Comparison of ENCODE assay signal across 13 cellular contexts in genomic region chrX:119763175-119763574, GRCh38. TPM values are rescaled to one million over a fixed set of nuclear protein-coding genes. Genes with fewer than 3 reads are reported as not detected.
A peak's percentile ranks its signal among the peaks of the same experiment; 100 is the strongest.
DNase-seq lines count a peak whose midpoint lies in the region; ATAC-seq and TF ChIP-seq lines count a peak whose summit lies in the region.
"Had no signal": no experiment of that assay in that cellular context is flagged by ENCODE, and none has a peak within 500 bp of the region (broad histone marks: within the 10 kb centered on the region; RNA-seq: fewer than 3 reads in every experiment).

No MANE protein-coding gene starts in this region.

- H3K36me3 Mint-ChIP-seq in activated CD8-positive, alpha-beta T cell treated with anti-CD3 and anti-CD28 coated beads, Interleukin-2, amount 10 ng/mL, durations not matched to agents 7 days and 5 days (ENCODE audit: low read depth) = no peaks in the 10 kb centered on the region
- H3K36me3 Mint-ChIP-seq in activated CD8-positive, alpha-beta T cell treated with anti-CD3 and anti-CD28 coated beads for 36 hours (ENCODE audit: low read depth) = no peaks in the 10 kb centered on the region
- H3K36me3 Mint-ChIP-seq in stimulated activated memory B cell treated with anti-CD40 and anti-IgM and Interleukin-4, amounts not matched to agents 10 μg/mL and 1 μg/mL and 100 μg/mL, for 72 hours = no peaks in the 10 kb centered on the region
- H3K36me3 Mint-ChIP-seq: naive thymus-derived CD8-positive, alpha-beta T cell had no signal

- no peaks in the 10 kb centered on the region for H3K9me3 Mint-ChIP-seq in activated CD8-positive, alpha-beta T cell treated with anti-CD3 and anti-CD28 coated beads, Interleukin-2, amount 10 ng/mL, durations not matched to agents 7 days and 5 days (ENCODE audit: insufficient read depth)
- no peaks in the 10 kb centered on the region for H3K9me3 Mint-ChIP-seq in activated CD8-positive, alpha-beta T cell treated with anti-CD3 and anti-CD28 coated beads for 36 hours
- H3K9me3 Mint-ChIP-seq in stimulated activated memory B cell treated with anti-CD40 and anti-IgM and Interleukin-4, amounts not matched to agents 10 μg/mL and 1 μg/mL and 100 μg/mL, for 72 hours = no peaks in the 10 kb centered on the region
- H3K9me3 Mint-ChIP-seq: naive thymus-derived CD8-positive, alpha-beta T cell had no signal

- POLR2A ChIA-PET in activated CD8-positive, alpha-beta T cell treated with anti-CD3 and anti-CD28 coated beads, Interleukin-2, amount 10 ng/mL, durations not matched to agents 7 days and 5 days (lab: Charles Lee) = no interaction called here
- POLR2A ChIA-PET in activated CD8-positive, alpha-beta T cell treated with anti-CD3 and anti-CD28 coated beads for 36 hours (lab: Charles Lee) = no interaction called here
- POLR2A ChIA-PET in RWPE1 (lab: Yijun Ruan, JAX; ENCODE audit: low non-redundant PET) = no interaction called here

- no peak overlapping the region for H3K4me3 Mint-ChIP-seq in activated CD8-positive, alpha-beta T cell treated with anti-CD3 and anti-CD28 coated beads, Interleukin-2, amount 10 ng/mL, durations not matched to agents 7 days and 5 days
- H3K4me3 Mint-ChIP-seq in activated CD8-positive, alpha-beta T cell treated with anti-CD3 and anti-CD28 coated beads for 36 hours = no peak overlapping the region
- H3K4me3 Mint-ChIP-seq in stimulated activated memory B cell treated with anti-CD40 and anti-IgM and Interleukin-4, amounts not matched to agents 10 μg/mL and 1 μg/mL and 100 μg/mL, for 72 hours = no peak overlapping the region
- H3K4me3 Mint-ChIP-seq: naive thymus-derived CD8-positive, alpha-beta T cell had no signal

- H3K4me3 ChIP-seq in fibroblast of pulmonary artery (replicated peaks; ENCODE audit: low read depth, low read length) = no peak overlapping the region
- H3K4me3 ChIP-seq: ascending aorta had no signal

- no peak for ATAC-seq in activated CD8-positive, alpha-beta T cell treated with anti-CD3 and anti-CD28 coated beads, Interleukin-2, amount 10 ng/mL, durations not matched to agents 7 days and 5 days
- no peak for ATAC-seq in activated CD8-positive, alpha-beta T cell treated with anti-CD3 and anti-CD28 coated beads for 36 hours
- ATAC-seq in stimulated activated memory B cell treated with anti-CD40 and anti-IgM and Interleukin-4, amounts not matched to agents 10 μg/mL and 1 μg/mL and 100 μg/mL, for 72 hours = no peak
- ATAC-seq in left cardiac atrium = no peak
- ATAC-seq: naive thymus-derived CD8-positive, alpha-beta T cell had no signal

- no peak for TF ChIP-seq CTCF in activated CD8-positive, alpha-beta T cell treated with anti-CD3 and anti-CD28 coated beads for 36 hours (IDR thresholded peaks at IDR 0.05)
- TF ChIP-seq CTCF in fibroblast of pulmonary artery (IDR thresholded peaks at IDR 0.05; ENCODE audit: low read length, missing control alignments) (no peak), RWPE1 (conservative IDR thresholded peaks at IDR 0.05; ENCODE audit: low read depth) (no peak)

- DNase-seq in activated CD8-positive, alpha-beta T cell treated with anti-CD3 and anti-CD28 coated beads, Interleukin-2, amount 10 ng/mL, durations not matched to agents 7 days and 5 days = no peak
- no peak for DNase-seq in activated CD8-positive, alpha-beta T cell treated with anti-CD3 and anti-CD28 coated beads for 36 hours
- DNase-seq in RPMI7951 (ENCODE audit: low read depth) = peak; percentile 75
- DNase-seq in fibroblast of pulmonary artery (ENCODE audit: low read depth) = peak; percentile 64
- DNase-seq in RWPE1 (ENCODE audit: low spot score) = no peak
- DNase-seq in NCI-H1105 treated with DMSO at 0.1 percent for 48 hours (lab: John Stamatoyannopoulos, UW) = no peak
- DNase-seq in left cardiac atrium = no peak
- DNase-seq: activated CD4-positive, alpha-beta T cell treated with anti-CD3 and anti-CD28 coated beads, Interleukin-2, amount 50 U/mL, for 4 hours; naive thymus-derived CD8-positive, alpha-beta T cell; NCI-H2029 treated with DMSO at 0.1 percent for 48 hours; SHP77 had no signal

- intact Hi-C loops in activated CD8-positive, alpha-beta T cell treated with anti-CD3 and anti-CD28 coated beads for 36 hours (cut with micrococcal nuclease) = no loop called here
- intact Hi-C loops in left cardiac atrium (cut with DNase I) = no loop called here

- H3K27me3 Mint-ChIP-seq in activated CD8-positive, alpha-beta T cell treated with anti-CD3 and anti-CD28 coated beads, Interleukin-2, amount 10 ng/mL, durations not matched to agents 7 days and 5 days (ENCODE audit: low read depth) = no peaks in the 10 kb centered on the region
- H3K27me3 Mint-ChIP-seq in activated CD8-positive, alpha-beta T cell treated with anti-CD3 and anti-CD28 coated beads for 36 hours = no peaks in the 10 kb centered on the region
- no peaks in the 10 kb centered on the region for H3K27me3 Mint-ChIP-seq in stimulated activated memory B cell treated with anti-CD40 and anti-IgM and Interleukin-4, amounts not matched to agents 10 μg/mL and 1 μg/mL and 100 μg/mL, for 72 hours
- H3K27me3 Mint-ChIP-seq: naive thymus-derived CD8-positive, alpha-beta T cell had no signal

- H3K27ac Mint-ChIP-seq in activated CD8-positive, alpha-beta T cell treated with anti-CD3 and anti-CD28 coated beads, Interleukin-2, amount 10 ng/mL, durations not matched to agents 7 days and 5 days = peak overlapping the region; percentile 34
- no peak overlapping the region for H3K27ac Mint-ChIP-seq in activated CD8-positive, alpha-beta T cell treated with anti-CD3 and anti-CD28 coated beads for 36 hours
- H3K27ac Mint-ChIP-seq in stimulated activated memory B cell treated with anti-CD40 and anti-IgM and Interleukin-4, amounts not matched to agents 10 μg/mL and 1 μg/mL and 100 μg/mL, for 72 hours = peak overlapping the region; percentile 77

- CTCF ChIA-PET in activated CD8-positive, alpha-beta T cell treated with anti-CD3 and anti-CD28 coated beads, Interleukin-2, amount 10 ng/mL, durations not matched to agents 7 days and 5 days (lab: Charles Lee) = no interaction called here
- CTCF ChIA-PET in activated CD8-positive, alpha-beta T cell treated with anti-CD3 and anti-CD28 coated beads for 36 hours (lab: Charles Lee) = no interaction called here
- CTCF ChIA-PET in RWPE1 (lab: Yijun Ruan, JAX) = interaction anchor here (0.6 kb wide), 1 partner anchor 19 kb away, joined by 3 read pairs; no protein-coding TSS in a partner anchor

- no peak overlapping the region for H3K27ac ChIP-seq in RWPE1
- H3K27ac ChIP-seq: ascending aorta had no signal

- peaks cover 8% of the 10 kb centered on the region for H3K4me1 Mint-ChIP-seq in activated CD8-positive, alpha-beta T cell treated with anti-CD3 and anti-CD28 coated beads, Interleukin-2, amount 10 ng/mL, durations not matched to agents 7 days and 5 days (ENCODE audit: low read depth)
- peaks cover 4% of the 10 kb centered on the region for H3K4me1 Mint-ChIP-seq in activated CD8-positive, alpha-beta T cell treated with anti-CD3 and anti-CD28 coated beads for 36 hours (ENCODE audit: low read depth)
- peaks cover 39% of the 10 kb centered on the region for H3K4me1 Mint-ChIP-seq in stimulated activated memory B cell treated with anti-CD40 and anti-IgM and Interleukin-4, amounts not matched to agents 10 μg/mL and 1 μg/mL and 100 μg/mL, for 72 hours

RNA-seq across cellular contexts. Expression of gene SOWAHD, which starts 4.8 kb away (rescaled TPM):
- 1 to 10 TPM in 1 of 2 experiments, under 1 TPM in 1; 0.92 to 1.4 TPM for total RNA-seq in activated CD8-positive, alpha-beta T cell treated with anti-CD3 and anti-CD28 coated beads, Interleukin-2, amount 10 ng/mL, durations not matched to agents 7 days and 5 days
- total RNA-seq in activated CD8-positive, alpha-beta T cell treated with anti-CD3 and anti-CD28 coated beads for 36 hours = under 1 TPM in 1 of 2 experiments, not detected in 1; 0.23 TPM
- total RNA-seq in RPMI7951 (2014; rRNA removed; shearing (Covaris generic)) = 0.10 TPM in 1 of 2 replicates, not detected in the other
- under 1 TPM; 0.16 to 0.32 TPM for total RNA-seq in left cardiac atrium
- total RNA-seq: ascending aorta had no signal

RNA-seq across cellular contexts. Expression of gene RPL39, which starts 28.3 kb away (rescaled TPM):
- 1,000 to 10,000 TPM; 1,775 to 1,899 TPM for total RNA-seq in activated CD8-positive, alpha-beta T cell treated with anti-CD3 and anti-CD28 coated beads, Interleukin-2, amount 10 ng/mL, durations not matched to agents 7 days and 5 days
- total RNA-seq in activated CD8-positive, alpha-beta T cell treated with anti-CD3 and anti-CD28 coated beads for 36 hours = 1,000 to 10,000 TPM; 2,778 to 2,808 TPM
- total RNA-seq in RPMI7951 (2014; rRNA removed; shearing (Covaris generic)) = 2,449 and 3,058 TPM in 2 replicates
- 1,000 to 10,000 TPM; 1,171 to 1,199 TPM for total RNA-seq in left cardiac atrium

Comparison
In these comparisons a context has a peak if more than half of its experiments do, and no peak if none do; other contexts are left out.
1. DNase-seq: peak in RPMI7951 (single experiment) and fibroblast of pulmonary artery (single experiment); none in activated CD8-positive, alpha-beta T cell treated with anti-CD3 and anti-CD28 coated beads, Interleukin-2, amount 10 ng/mL, durations not matched to agents 7 days and 5 days (single experiment), activated CD8-positive, alpha-beta T cell treated with anti-CD3 and anti-CD28 coated beads for 36 hours (single experiment), RWPE1 (single experiment), NCI-H1105 treated with DMSO at 0.1 percent for 48 hours (single experiment) and left cardiac atrium (single experiment).